8 cellular contexts compared by ENCODE assay signal in genomic region chr1:234007684-234008083, GRCh38.
"Had no signal": no experiment of that assay in that cellular context is flagged by ENCODE, and none has a peak within 500 bp of the region (broad histone marks: within the 10 kb centered on the region; RNA-seq: fewer than 3 reads in every experiment).

No MANE protein-coding gene starts in this region.

- DNase-seq: H9, HCEC 1CT, KG1 had no signal

- H3K4me2 ChIP-seq: GM23338 had no signal

- H3K4me3 Mint-ChIP-seq: GM23338, H9, IgD-negative memory B cell had no signal

- H3K27ac ChIP-seq: HL-60 had no signal

- ATAC-seq: GM23338 had no signal

- H3K4me3 ChIP-seq: GM23338 had no signal

- H3K27ac Mint-ChIP-seq: GM23338, H9, IgD-negative memory B cell had no signal

- H3K9me3 Mint-ChIP-seq: GM23338 had no signal

- H3K4me1 Mint-ChIP-seq: IgD-negative memory B cell had no signal

- H3K36me3 Mint-ChIP-seq: IgD-negative memory B cell had no signal

- FAIRE-seq: H1, H54 had no signal
